ENCODE assay signal across 23 cellular contexts in genomic region chr2:19881866-19882265, GRCh38. TPM values are rescaled to one million over a fixed set of nuclear protein-coding genes. Genes with fewer than 3 reads are reported as not detected.
A peak's percentile ranks its signal among the peaks of the same experiment; 100 is the strongest.
DNase-seq lines count a peak whose midpoint lies in the region; TF ChIP-seq lines count a peak whose summit lies in the region.
"Had no signal": no experiment of that assay in that cellular context is flagged by ENCODE, and none has a peak within 500 bp of the region (broad histone marks: within the 10 kb centered on the region; RNA-seq: fewer than 3 reads in every experiment).

No MANE protein-coding gene starts in this region.

- peaks cover 3% of the 10 kb centered on the region for H3K4me1 Mint-ChIP-seq in endodermal cell
- H3K4me1 Mint-ChIP-seq in osteocyte (ENCODE audit: unreplicated experiment), result no peaks in the 10 kb centered on the region

- no peaks in the 10 kb centered on the region for H3K27me3 ChIP-seq in endodermal cell (ENCODE audit: control insufficient read depth, insufficient read depth, low read length, poor library complexity, severe bottlenecking)
- H3K27me3 ChIP-seq in WERI-Rb-1 (ENCODE audit: insufficient read depth, low read depth, severe bottlenecking), result no peaks in the 10 kb centered on the region
- H3K27me3 ChIP-seq: MG63 had no signal

- no peaks in the 10 kb centered on the region for H3K9me3 ChIP-seq in endodermal cell (ENCODE audit: control insufficient read depth, low read length)
- no peaks in the 10 kb centered on the region for H3K9me3 ChIP-seq in WERI-Rb-1 (ENCODE audit: severe bottlenecking)
- H3K9me3 ChIP-seq: Caco-2, MG63 had no signal

- no peak overlapping the region for H3K27ac Mint-ChIP-seq in endodermal cell
- H3K27ac Mint-ChIP-seq in osteocyte (ENCODE audit: unreplicated experiment), result no peak overlapping the region

- H3K27me3 Mint-ChIP-seq in endodermal cell (ENCODE audit: insufficient read depth), result peaks cover 18% of the 10 kb centered on the region
- no peaks in the 10 kb centered on the region for H3K27me3 Mint-ChIP-seq in osteocyte (ENCODE audit: unreplicated experiment)
- H3K27me3 Mint-ChIP-seq: CD4-positive, alpha-beta memory T cell had no signal

- H3K9ac ChIP-seq in endodermal cell (ENCODE audit: extremely low read depth, low read length, poor library complexity, severe bottlenecking), result no peak overlapping the region

- no peak overlapping the region for H3K4me3 ChIP-seq in endodermal cell (ENCODE audit: low read length)
- H3K4me3 ChIP-seq in WERI-Rb-1 (ENCODE audit: low read depth, low read length), result no peak overlapping the region
- H3K4me3 ChIP-seq: MG63 had no signal

- no peak for TF ChIP-seq CTCF in endodermal cell (conservative IDR thresholded peaks at IDR 0.05)
- no peak for TF ChIP-seq CTCF in osteocyte (IDR thresholded peaks at IDR 0.05)
- TF ChIP-seq CTCF in WERI-Rb-1 (IDR thresholded peaks at IDR 0.05; ENCODE audit: low read depth, low read length), result no peak

- 80 to 100% methylated on average over 2 of the region's 2 CpGs for WGBS in endodermal cell (ENCODE audit: insufficient coverage in 1 of 2, insufficient read length in 1 of 2), 2 experiments

- no peaks in the 10 kb centered on the region for H3K9me3 Mint-ChIP-seq in endodermal cell
- H3K9me3 Mint-ChIP-seq in osteocyte (ENCODE audit: unreplicated experiment), result no peaks in the 10 kb centered on the region
- H3K9me3 Mint-ChIP-seq: CD4-positive, alpha-beta memory T cell had no signal

- H3K4me1 ChIP-seq in endodermal cell (ENCODE audit: control insufficient read depth, insufficient read depth, low read length), result no peaks in the 10 kb centered on the region
- H3K4me1 ChIP-seq: Caco-2 had no signal

- H3K36me3 Mint-ChIP-seq in endodermal cell (ENCODE audit: low read depth), result no peaks in the 10 kb centered on the region
- no peaks in the 10 kb centered on the region for H3K36me3 Mint-ChIP-seq in osteocyte (ENCODE audit: unreplicated experiment)

- H3K36me3 ChIP-seq in endodermal cell (ENCODE audit: control insufficient read depth, insufficient read depth, low read length) (no peaks in the 10 kb centered on the region), WERI-Rb-1 (no peaks in the 10 kb centered on the region)
- H3K36me3 ChIP-seq: MG63 had no signal

- H3K4me3 Mint-ChIP-seq in endodermal cell (no peak overlapping the region), osteocyte (ENCODE audit: unreplicated experiment) (no peak overlapping the region)
- H3K4me3 Mint-ChIP-seq: CD4-positive, alpha-beta memory T cell had no signal

- DNase-seq in activated CD8-positive, alpha-beta memory T cell treated with anti-CD3 and anti-CD28 coated beads for 24 hours, result peak; percentile 26
- DNase-seq in activated CD8-positive, alpha-beta memory T cell treated with anti-CD3 and anti-CD28 coated beads, Interleukin-2, amount 50 U/mL, for 4 hours, result no peak
- peak; percentile 19 for DNase-seq in endodermal cell
- peak; percentile 15 for DNase-seq in osteocyte (ENCODE audit: extremely low spot score, unreplicated experiment)
- DNase-seq in medulla oblongata (ENCODE audit: extremely low spot score), result no peak
- no peak for DNase-seq in CD1c-positive myeloid dendritic cell (ENCODE audit: extremely low spot score)
- no peak for DNase-seq in WERI-Rb-1
- DNase-seq: 8988T; Caco-2; CD4-positive, alpha-beta memory T cell; DMS79 treated with DMSO at 0.1 percent for 48 hours; GF-D8; GOT3; HCEC 1CT; IMR-90; KG1; MG63; NCI-H1105 treated with DMSO at 0.1 percent for 48 hours; NCI-H2029; NCI-H446; NCI-H524 treated with DMSO at 0.1 percent for 48 hours; NCI-H774; SIG-M5 had no signal

- no peak overlapping the region for H3K27ac ChIP-seq in endodermal cell (ENCODE audit: low read depth, low read length)
- no peak overlapping the region for H3K27ac ChIP-seq in WERI-Rb-1

RNA-seq across cellular contexts. Expression of gene TTC32, which starts 19.9 kb away (rescaled TPM):
- total RNA-seq in endodermal cell, result 10 to 100 TPM; 10.2 to 13.0 TPM
- polyA plus RNA-seq in endodermal cell (2013, experiment 1 of 2), result 19.4 TPM
- 19.7 TPM for polyA plus RNA-seq in endodermal cell (2013, experiment 2 of 2)
- 13.1 and 16.1 TPM in 2 replicates for total RNA-seq in osteocyte

Comparison
In these comparisons a context has a peak if more than half of its experiments do, and no peak if none do; other contexts are left out.
1. DNase-seq: peak in activated CD8-positive, alpha-beta memory T cell treated with anti-CD3 and anti-CD28 coated beads for 24 hours (single experiment), endodermal cell (single experiment) and osteocyte (single experiment); none in activated CD8-positive, alpha-beta memory T cell treated with anti-CD3 and anti-CD28 coated beads, Interleukin-2, amount 50 U/mL, for 4 hours (single experiment), medulla oblongata (single experiment), CD1c-positive myeloid dendritic cell (single experiment) and WERI-Rb-1 (single experiment).